In the genomic region with DNA sequence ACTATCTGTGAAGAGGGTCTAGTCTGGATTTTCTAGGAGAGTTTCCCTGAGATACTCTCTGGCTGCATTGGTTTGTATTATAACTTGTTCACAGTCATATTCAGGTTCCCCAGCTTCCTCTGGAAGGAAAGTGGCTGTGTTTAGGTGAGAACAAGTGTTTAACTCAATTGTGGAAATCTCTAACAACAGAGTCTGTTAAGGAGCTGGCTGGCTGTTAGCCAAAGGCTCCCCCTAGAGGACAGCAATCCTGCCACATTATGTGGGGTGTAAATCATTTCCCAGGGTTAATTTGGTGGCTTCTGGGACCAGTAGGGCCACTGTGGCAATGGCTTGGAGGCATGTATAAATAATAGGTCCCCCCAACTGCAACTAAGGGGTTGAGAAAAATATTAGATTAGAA, we compare ENCODE assay signal across 9 cellular contexts. TPM values are rescaled to one million over a fixed set of nuclear protein-coding genes. Genes with fewer than 3 reads are reported as not detected.
DNase-seq lines count a peak whose midpoint lies in the region; ATAC-seq, FAIRE-seq and TF ChIP-seq lines count a peak whose summit lies in the region.
"Had no signal": no experiment of that assay in that cellular context is flagged by ENCODE, and none has a peak within 500 bp of the region (broad histone marks: within the 10 kb centered on the region; RNA-seq: fewer than 3 reads in every experiment).

No MANE protein-coding gene starts in this region.

- H3K9ac ChIP-seq in GM12878 (ENCODE audit: control insufficient read depth, insufficient read depth, low read length): no peak overlapping the region

- ATAC-seq in GM12878: peak; percentile 87
- no peak for ATAC-seq in HG02571 (IDR thresholded peaks at IDR 0.05; ENCODE audit: unreplicated experiment)
- no peak for ATAC-seq in HG02623 (IDR thresholded peaks at IDR 0.05; ENCODE audit: unreplicated experiment)

- H3K79me2 ChIP-seq in GM12878 (ENCODE audit: control insufficient read depth, insufficient read depth, low read length): no peaks in the 10 kb centered on the region

- H3K4me3 Mint-ChIP-seq in nephron progenitor cell: no peak overlapping the region

- no peaks in the 10 kb centered on the region for H3K36me3 Mint-ChIP-seq in nephron progenitor cell (ENCODE audit: low read depth)

- peak; percentile 64 for TF ChIP-seq RAD21 in GM12878 (IDR thresholded peaks at IDR 0.05; ENCODE audit: insufficient read depth, low read depth, low read length)

- H3K4me3 ChIP-seq in Jurkat, Clone E6-1 (ENCODE audit: low read length): no peak overlapping the region
- H3K4me3 ChIP-seq in GM12878: no peak overlapping the region

- BruUV-seq in GM12878 (replicated peaks; lab: Mats Ljungman, UMichigan): no TSS peak

- intact Hi-C loops in GM12878 (cut with micrococcal nuclease; ENCODE audit: unreplicated experiment): loop anchor here (1.0 to 10.0 kb wide), 3 partner anchors 80 to 521 kb away; no protein-coding TSS in a partner anchor

- SMC1A ChIA-PET in GM12878 (lab: Charles Lee; ENCODE audit: uncharacterized antibody, unreplicated experiment): interaction anchor here (0.8 to 6.6 kb wide), 26 partner anchors 9 to 522 kb away, joined by 3 to 116 read pairs (median 4); no protein-coding TSS in a partner anchor

- TF ChIP-seq CTCF in GM12878 (IDR thresholded peaks at IDR 0.05 in 2 of 3, conservative IDR thresholded peaks at IDR 0.05 in 1 of 3; ENCODE audit: control insufficient read depth in 2 of 3, extremely low read depth in 1 of 3, insufficient read depth in 1 of 3, low read depth in 3 of 3, low read length in 3 of 3) (peak; percentile 63 to 68 (median 66)), nephron progenitor cell (IDR thresholded peaks at IDR 0.05) (peak; percentile 35)

- H3K9me3 Mint-ChIP-seq in nephron progenitor cell: no peaks in the 10 kb centered on the region

- POLR2A ChIA-PET in GM12878 (lab: Charles Lee): interaction anchor here (1.0 kb wide), 1 partner anchor 10 kb away, joined by 3 read pairs; no protein-coding TSS in a partner anchor

- DNase-seq in NCI-H1436 (lab: John Stamatoyannopoulos, UW): peak; percentile 28
- no peak for DNase-seq in NCI-H1436 treated with DMSO at 0.1 percent for 48 hours (lab: John Stamatoyannopoulos, UW)
- peak; percentile 21 for DNase-seq in Jurkat, Clone E6-1 (ENCODE audit: low read depth, low spot score)
- DNase-seq in GM12878 (ENCODE audit: low read depth, low spot score): no peak
- peak; percentile 12 for DNase-seq in nephron progenitor cell
- DNase-seq in NCI-H510A (lab: John Stamatoyannopoulos, UW): no peak

- no peak for TF ChIP-seq POLR2A in GM12878 (IDR thresholded peaks at IDR 0.05; ENCODE audit: low read depth, low read length)

- H4K20me1 ChIP-seq in GM12878 (ENCODE audit: control insufficient read depth, insufficient read depth): no peaks in the 10 kb centered on the region

- no peak overlapping the region for H3K4me2 ChIP-seq in GM12878 (ENCODE audit: control insufficient read depth, insufficient read depth)

- no peak overlapping the region for H3K27ac ChIP-seq in GM12878 (ENCODE audit: control insufficient read depth, insufficient read depth)

- no peak overlapping the region for H3K27ac Mint-ChIP-seq in nephron progenitor cell

- no peaks in the 10 kb centered on the region for H3K36me3 ChIP-seq in GM12878 (ENCODE audit: control insufficient read depth in 2 of 2, insufficient read depth in 2 of 2, low read length in 1 of 2)

- no peaks in the 10 kb centered on the region; the same call in 2 of the 3 replicates for H3K9me3 ChIP-seq in GM12878 (replicated peaks; ENCODE audit: control insufficient read depth, insufficient read depth, low read length)

- no peaks in the 10 kb centered on the region for H3K27me3 ChIP-seq in GM12878 (replicated peaks in 1 of 2; ENCODE audit: control insufficient read depth in 2 of 2, insufficient read depth in 2 of 2, low read length in 1 of 2)

- peaks cover 3% of the 10 kb centered on the region for H3K27me3 Mint-ChIP-seq in nephron progenitor cell (ENCODE audit: low read depth, poor library complexity)

- FAIRE-seq in GM12878 (lab: Jason Lieb, UNC): peak; percentile 44

- CTCF ChIA-PET in GM12878 (lab: Yijun Ruan, JAX): interaction anchor here (0.6 to 9.9 kb wide), 51 partner anchors 8 to 529 kb away, joined by 3 to 200 read pairs (median 4); a partner anchor contains a TSS

- no peak for TF ChIP-seq EP300 in GM12878 (IDR thresholded peaks at IDR 0.05; ENCODE audit: borderline replicate concordance in 1 of 2, control insufficient read depth in 1 of 2, low read depth in 2 of 2, low read length in 2 of 2)

- RAD21 ChIA-PET in GM12878 (lab: Charles Lee; ENCODE audit: unreplicated experiment): interaction anchor here (0.7 to 4.5 kb wide), 13 partner anchors 11 to 273 kb away, joined by 3 to 83 read pairs (median 5); no protein-coding TSS in a partner anchor

- peaks cover 11% of the 10 kb centered on the region for H3K4me1 ChIP-seq in GM12878 (ENCODE audit: control insufficient read depth, insufficient read depth, low read length)

- H3K4me1 Mint-ChIP-seq in nephron progenitor cell: no peaks in the 10 kb centered on the region

- in situ Hi-C loops in GM12878 (cut with MboI): no loop called here

- H2AFZ ChIP-seq in GM12878 (ENCODE audit: control insufficient read depth, low read depth, low read length): no peak overlapping the region

TF ChIP-seq in GM12878, 131 proteins besides CTCF, POLR2A, EP300 and RAD21 (continues in another document):
- TF ChIP-seq MXI1 (IDR thresholded peaks at IDR 0.05; ENCODE audit: low read depth, low read length): no peak

RNA-seq across cellular contexts. Expression of a gene that starts 18.4 kb away (rescaled TPM):
- polyA plus RNA-seq in Jurkat, Clone E6-1 (2012; ENCODE audit: insufficient read depth, insufficient read length): not detected
- not detected in 2 replicates for total RNA-seq in GM12878 (2013; cell fraction: nucleolus; rRNA removed)
- total RNA-seq in GM12878 (2014; rRNA removed) (0.38 TPM in 1 of 2 replicates, not detected in the other), GM12878 (2014; rRNA removed; fragmentation: Illumina TruSeq; extraction: Trizol) (not detected in 2 replicates), GM12878 (2021) (not detected in 2 replicates)
- not detected for polyA plus RNA-seq in GM12878 (2011; ENCODE audit: low read depth)
- polyA plus RNA-seq in GM12878 (2011; rRNA removed) (0.14 and 0.27 TPM in 2 replicates), GM12878 (2014; fragmentation: Illumina TruSeq; extraction: Trizol) (0.71 TPM in 1 of 2 replicates, not detected in the other), GM12878 (2014; fragmentation: Nextera tagmentation; extraction: Ambion mirVana) (under 1 TPM; 0.47 to 0.49 TPM), GM12878 (2014; rRNA removed) (not detected in 2 replicates), GM12878 (2016; fragmentation: Nextera tagmentation; extraction: Ambion mirVana) (under 1 TPM; 0.39 to 0.86 TPM)
- 0.28 TPM in 2 replicates for polyA plus RNA-seq in GM12878 (2011; cell fraction: cytosol; rRNA removed)
- 0.27 TPM in 1 of 2 replicates, not detected in the other for polyA plus RNA-seq in GM12878 (2011; cell fraction: nucleus; rRNA removed)
- polyA plus RNA-seq in GM12878 (2012): not detected in 2 replicates
- 0.52 TPM in 1 of 2 replicates, not detected in the other for polyA minus RNA-seq in GM12878 (2011; rRNA and poly(A)+ RNA removed)
- not detected in 2 replicates for polyA minus RNA-seq in GM12878 (2011; cell fraction: cytosol; rRNA and poly(A)+ RNA removed)
- not detected in 2 replicates for polyA minus RNA-seq in GM12878 (2011; cell fraction: nucleus; rRNA and poly(A)+ RNA removed)
- total RNA-seq: fibroblast of lung had no signal
- polyA plus RNA-seq: fibroblast of lung had no signal

RNA-seq across cellular contexts. Expression of a gene that starts 32.8 kb away (rescaled TPM):
- polyA plus RNA-seq in Jurkat, Clone E6-1 (2012; ENCODE audit: insufficient read depth, insufficient read length): not detected
- total RNA-seq in GM12878 (2013; cell fraction: nucleolus; rRNA removed): 56.7 and 58.7 TPM in 2 replicates
- 2.2 and 2.9 TPM in 2 replicates for total RNA-seq in GM12878 (2014; rRNA removed)
- 3.8 and 4.0 TPM in 2 replicates for total RNA-seq in GM12878 (2014; rRNA removed; fragmentation: Illumina TruSeq; extraction: Trizol)
- 2.3 and 3.3 TPM in 2 replicates for total RNA-seq in GM12878 (2021)
- polyA plus RNA-seq in GM12878 (2011; ENCODE audit: low read depth): 4.2 TPM
- polyA plus RNA-seq in GM12878 (2011; rRNA removed): 9.6 and 11.1 TPM in 2 replicates
- polyA plus RNA-seq in GM12878 (2011; cell fraction: cytosol; rRNA removed): 5.5 and 6.1 TPM in 2 replicates
- 7.6 and 7.8 TPM in 2 replicates for polyA plus RNA-seq in GM12878 (2011; cell fraction: nucleus; rRNA removed)
- 3.9 and 7.1 TPM in 2 replicates for polyA plus RNA-seq in GM12878 (2012)
- polyA plus RNA-seq in GM12878 (2014; fragmentation: Illumina TruSeq; extraction: Trizol): 3.7 and 4.2 TPM in 2 replicates
- polyA plus RNA-seq in GM12878 (2014; fragmentation: Nextera tagmentation; extraction: Ambion mirVana): 10 to 100 TPM in 1 of 2 experiments, 1 to 10 TPM in 1; 7.2 to 17.0 TPM
- polyA plus RNA-seq in GM12878 (2014; rRNA removed): 3.9 and 4.6 TPM in 2 replicates
- 1 to 10 TPM; 1.7 to 1.8 TPM for polyA plus RNA-seq in GM12878 (2016; fragmentation: Nextera tagmentation; extraction: Ambion mirVana)
- 8.6 and 12.4 TPM in 2 replicates for polyA minus RNA-seq in GM12878 (2011; rRNA and poly(A)+ RNA removed)
- 4.8 TPM in 1 of 2 replicates, not detected in the other for polyA minus RNA-seq in GM12878 (2011; cell fraction: cytosol; rRNA and poly(A)+ RNA removed)
- polyA minus RNA-seq in GM12878 (2011; cell fraction: nucleus; rRNA and poly(A)+ RNA removed): 5.1 and 7.0 TPM in 2 replicates
- total RNA-seq: fibroblast of lung had no signal
- polyA plus RNA-seq: fibroblast of lung had no signal

RNA-seq across cellular contexts. Expression of a gene that starts 50.8 kb away (rescaled TPM):
- not detected for polyA plus RNA-seq in Jurkat, Clone E6-1 (2012; ENCODE audit: insufficient read depth, insufficient read length)
- 8.1 and 12.0 TPM in 2 replicates for total RNA-seq in GM12878 (2013; cell fraction: nucleolus; rRNA removed)
- 0.11 and 0.40 TPM in 2 replicates for total RNA-seq in GM12878 (2014; rRNA removed)
- 0.40 and 0.60 TPM in 2 replicates for total RNA-seq in GM12878 (2014; rRNA removed; fragmentation: Illumina TruSeq; extraction: Trizol)
- total RNA-seq in GM12878 (2021): 0.77 and 1.0 TPM in 2 replicates
- polyA plus RNA-seq in GM12878 (2011; ENCODE audit: low read depth): 0.85 TPM
- polyA plus RNA-seq in GM12878 (2011; rRNA removed): 1.0 and 1.7 TPM in 2 replicates
- polyA plus RNA-seq in GM12878 (2011; cell fraction: cytosol; rRNA removed): 0.32 and 0.36 TPM in 2 replicates
- 3.1 and 4.8 TPM in 2 replicates for polyA plus RNA-seq in GM12878 (2011; cell fraction: nucleus; rRNA removed)
- 1.1 and 2.1 TPM in 2 replicates for polyA plus RNA-seq in GM12878 (2012)
- polyA plus RNA-seq in GM12878 (2014; fragmentation: Illumina TruSeq; extraction: Trizol): 0.81 and 0.89 TPM in 2 replicates
- polyA plus RNA-seq in GM12878 (2014; fragmentation: Nextera tagmentation; extraction: Ambion mirVana): under 1 TPM; 0.13 to 0.18 TPM
- polyA plus RNA-seq in GM12878 (2014; rRNA removed): 0.38 and 0.72 TPM in 2 replicates
- polyA plus RNA-seq in GM12878 (2016; fragmentation: Nextera tagmentation; extraction: Ambion mirVana): under 1 TPM in 1 of 2 experiments, not detected in 1; 0.63 TPM
- 0.46 and 0.73 TPM in 2 replicates for polyA minus RNA-seq in GM12878 (2011; rRNA and poly(A)+ RNA removed)
- not detected in 2 replicates for polyA minus RNA-seq in GM12878 (2011; cell fraction: cytosol; rRNA and poly(A)+ RNA removed)
- 0.77 and 2.3 TPM in 2 replicates for polyA minus RNA-seq in GM12878 (2011; cell fraction: nucleus; rRNA and poly(A)+ RNA removed)
- total RNA-seq: fibroblast of lung had no signal
- polyA plus RNA-seq: fibroblast of lung had no signal

Comparison
In these comparisons a context has a peak if more than half of its experiments do, and no peak if none do; other contexts are left out.
1. DNase-seq: peak in NCI-H1436 (single experiment), Jurkat, Clone E6-1 (single experiment) and nephron progenitor cell (single experiment); none in NCI-H1436 treated with DMSO at 0.1 percent for 48 hours (single experiment), GM12878 (single experiment) and NCI-H510A (single experiment).